In genomic region chr6:165701564-165702354, GRCh38 we compare ENCODE assay signal across 20 cellular contexts. TPM values are rescaled to one million over a fixed set of nuclear protein-coding genes. Genes with fewer than 3 reads are reported as not detected.
A peak's percentile ranks its signal among the peaks of the same experiment; 100 is the strongest.
DNase-seq lines count a peak whose midpoint lies in the region; ATAC-seq and TF ChIP-seq lines count a peak whose summit lies in the region.
"Had no signal": no experiment of that assay in that cellular context is flagged by ENCODE, and none has a peak within 500 bp of the region (broad histone marks: within the 10 kb centered on the region; RNA-seq: fewer than 3 reads in every experiment).

No MANE protein-coding gene starts in this region.

- H3K36me3 ChIP-seq in kidney epithelial cell (ENCODE audit: control insufficient read depth, insufficient read depth, low read length) = no peaks in the 10 kb centered on the region
- H3K36me3 ChIP-seq in esophagus muscularis mucosa = no peaks in the 10 kb centered on the region
- no peaks in the 10 kb centered on the region for H3K36me3 ChIP-seq in gastroesophageal sphincter
- H3K36me3 ChIP-seq: BLaER1 treated with 17β-estradiol and CSF1 and Interleukin-3, amounts not matched to agents 10 nM and 100 nM; breast epithelium; neutrophil had no signal

- no peak overlapping the region for H3K4me3 ChIP-seq in kidney epithelial cell (ENCODE audit: low read depth, low read length)
- H3K4me3 ChIP-seq in esophagus muscularis mucosa = no peak overlapping the region
- no peak overlapping the region for H3K4me3 ChIP-seq in gastroesophageal sphincter
- H3K4me3 ChIP-seq: BLaER1 treated with 17β-estradiol and CSF1 and Interleukin-3, amounts not matched to agents 10 nM and 100 nM; breast epithelium; lung; testis had no signal

- ATAC-seq in GM18873 (IDR thresholded peaks at IDR 0.05; ENCODE audit: low FRiP score, unreplicated experiment) = peak; percentile 65
- peak; percentile 38 for ATAC-seq in HG02610 (IDR thresholded peaks at IDR 0.05; ENCODE audit: unreplicated experiment)
- ATAC-seq in HG03439 (IDR thresholded peaks at IDR 0.05; ENCODE audit: unreplicated experiment) = peak; percentile 47
- ATAC-seq in gastroesophageal sphincter = no peak

- H3K27ac ChIP-seq in esophagus muscularis mucosa (replicated peaks in 1 of 4) = no peak overlapping the region
- no peak overlapping the region for H3K27ac ChIP-seq in gastroesophageal sphincter
- H3K27ac ChIP-seq: BLaER1 treated with 17β-estradiol and CSF1 and Interleukin-3, amounts not matched to agents 10 nM and 100 nM; breast epithelium; neutrophil; RWPE1; testis had no signal

- TF ChIP-seq EP300 in esophagus muscularis mucosa (IDR thresholded peaks at IDR 0.05) = no peak
- TF ChIP-seq EP300 in gastroesophageal sphincter (IDR thresholded peaks at IDR 0.05) = no peak

- TF ChIP-seq CTCF in kidney epithelial cell (IDR thresholded peaks at IDR 0.05; ENCODE audit: insufficient read depth, low read length, poor library complexity, severe bottlenecking) (no peak), esophagus muscularis mucosa (IDR thresholded peaks at IDR 0.05) (no peak), gastroesophageal sphincter (IDR thresholded peaks at IDR 0.05) (no peak)

- H3K4me1 ChIP-seq in esophagus muscularis mucosa (peaks cover 0 to 19% (median 17%) of the 10 kb centered on the region in 4 donors), gastroesophageal sphincter (peaks cover 0 to 14% (median 0%) of the 10 kb centered on the region in 3 donors)
- H3K4me1 ChIP-seq: BLaER1 treated with 17β-estradiol and CSF1 and Interleukin-3, amounts not matched to agents 10 nM and 100 nM; breast epithelium; testis had no signal

- 78% methylated on average over 11 of the region's 11 CpGs for WGBS in esophagus muscularis mucosa
- 88 to 92% methylated on average over 10 to 11 of the region's 11 CpGs for WGBS in gastroesophageal sphincter (ENCODE audit: low coverage in 1 of 2), 2 donors

- peaks cover 0 to 6% (median 0%) of the 10 kb centered on the region in 4 donors for H3K9me3 ChIP-seq in esophagus muscularis mucosa
- H3K9me3 ChIP-seq in gastroesophageal sphincter = peaks cover 0 to 9% (median 0%) of the 10 kb centered on the region in 3 donors
- H3K9me3 ChIP-seq: neutrophil, testis had no signal

- DNase-seq in kidney epithelial cell (ENCODE audit: low read depth) = peak; percentile 88
- DNase-seq in HT-29 (ENCODE audit: low spot score) = no peak
- DNase-seq in esophagus muscularis mucosa (ENCODE audit: extremely low spot score) = no peak
- DNase-seq in central memory CD4-positive, alpha-beta T cell = no peak
- DNase-seq: activated naive CD4-positive, alpha-beta T cell; H7; hippocampal formation; NCI-H1092; NCI-H2227 treated with DMSO at 0.1 percent for 48 hours; stimulated activated CD4-positive, alpha-beta T cell treated with anti-CD3 and anti-CD28 coated beads, Interleukin-12 subunit alpha, Interleukin-12 subunit beta, amount 100 ng/mL, for 4 hours; testis had no signal

- H3K27me3 ChIP-seq in kidney epithelial cell (ENCODE audit: control insufficient read depth, insufficient read depth, low read length) = no peaks in the 10 kb centered on the region
- no peaks in the 10 kb centered on the region for H3K27me3 ChIP-seq in esophagus muscularis mucosa
- no peaks in the 10 kb centered on the region for H3K27me3 ChIP-seq in gastroesophageal sphincter
- H3K27me3 ChIP-seq: BLaER1 treated with 17β-estradiol and CSF1 and Interleukin-3, amounts not matched to agents 10 nM and 100 nM; breast epithelium; neutrophil; testis had no signal

- intact Hi-C loops in esophagus muscularis mucosa (cut with DNase I) = no loop called here

- no peak for TF ChIP-seq POLR2A in esophagus muscularis mucosa (IDR thresholded peaks at IDR 0.05; ENCODE audit: low read depth)
- TF ChIP-seq POLR2A in gastroesophageal sphincter (IDR thresholded peaks at IDR 0.05) = no peak

RNA-seq across cellular contexts. Expression of gene PDE10A, which starts 38.7 kb away (rescaled TPM):
- total RNA-seq in kidney epithelial cell (13.0 and 13.3 TPM in 2 replicates), esophagus muscularis mucosa (1 to 10 TPM; 2.9 to 8.8 (median 3.9) TPM), gastroesophageal sphincter (10 to 100 TPM in 1 of 4 donors, 1 to 10 TPM in 3; 2.5 to 12.1 (median 4.0) TPM)
- 16.0 and 16.9 TPM in 2 replicates for total RNA-seq in HT-29 (2014; rRNA removed; shearing (Covaris generic))
